ENCODE assay signal across 8 cellular contexts in genomic region chr4:118352843-118353373, GRCh38. TPM values are rescaled to one million over a fixed set of nuclear protein-coding genes. Genes with fewer than 3 reads are reported as not detected.
DNase-seq lines count a peak whose midpoint lies in the region; TF ChIP-seq lines count a peak whose summit lies in the region.

TSS of gene PRSS12 (minus strand) at chr4:118353003. CDS start at chr4:118352720, 283 bp downstream.

- H3K9me3 Mint-ChIP-seq in T-helper 1 cell treated with Interleukin-12 subunit alpha and Interleukin-12 subunit beta and Interleukin-4 antibody, amounts not matched to agents 30 μg/mL and 1 μg/mL, for 36 hours, result no peaks in the 10 kb centered on the region

- peak within 1 kb of the TSS; percentile 70 for H2AFZ ChIP-seq in KMS-11 (ENCODE audit: low read depth)

- H4K20me1 ChIP-seq in KMS-11 (ENCODE audit: insufficient read depth), result no peaks in the 10 kb centered on the region

- H3K9ac ChIP-seq in KMS-11 (peak within 1 kb of the TSS; percentile 33; the same call in 1 of the 2 replicates), iPS-15b (ENCODE audit: low read depth, low read length) (no peak within 1 kb of the TSS)

- no peak within 1 kb of the TSS for H3K27ac Mint-ChIP-seq in T-helper 1 cell treated with Interleukin-12 subunit alpha and Interleukin-12 subunit beta and Interleukin-4 antibody, amounts not matched to agents 30 μg/mL and 1 μg/mL, for 36 hours

- peak within 1 kb of the TSS; percentile 55 for H3K4me2 ChIP-seq in KMS-11

- no peaks in the 10 kb centered on the region for H3K36me3 Mint-ChIP-seq in T-helper 1 cell treated with Interleukin-12 subunit alpha and Interleukin-12 subunit beta and Interleukin-4 antibody, amounts not matched to agents 30 μg/mL and 1 μg/mL, for 36 hours (ENCODE audit: low read depth)

- peaks cover 10% of the 10 kb centered on the region for H3K4me1 Mint-ChIP-seq in T-helper 1 cell treated with Interleukin-12 subunit alpha and Interleukin-12 subunit beta and Interleukin-4 antibody, amounts not matched to agents 30 μg/mL and 1 μg/mL, for 36 hours (ENCODE audit: low read depth)

- no peaks in the 10 kb centered on the region for H3K79me2 ChIP-seq in KMS-11 (ENCODE audit: insufficient read depth, low read depth)

- H3K27ac ChIP-seq in KMS-11 (no peak within 1 kb of the TSS), skin epidermis (peak within 1 kb of the TSS in 16 of 21 experiments; percentile 16 to 82 (median 60))

- H3K27me3 Mint-ChIP-seq in T-helper 1 cell treated with Interleukin-12 subunit alpha and Interleukin-12 subunit beta and Interleukin-4 antibody, amounts not matched to agents 30 μg/mL and 1 μg/mL, for 36 hours (ENCODE audit: low read depth), result peaks cover 73% of the 10 kb centered on the region

- H3K4me3 ChIP-seq in GM12865 (ENCODE audit: low read depth, low read length), result peak within 1 kb of the TSS; percentile 8
- H3K4me3 ChIP-seq in KMS-11 (IDR thresholded peaks at IDR 0.05; ENCODE audit: insufficient read depth, low read depth, low read length), result no peak within 1 kb of the TSS
- H3K4me3 ChIP-seq in astrocyte of the spinal cord (ENCODE audit: low read depth, low read length), result peak within 1 kb of the TSS; percentile 59
- peak within 1 kb of the TSS; percentile 73 for H3K4me3 ChIP-seq in iPS-15b (ENCODE audit: low read depth, low read length)
- peak within 1 kb of the TSS; percentile 37 to 67 (median 54) for H3K4me3 ChIP-seq in skin epidermis

- H3K27me3 ChIP-seq in KMS-11 (ENCODE audit: insufficient read depth, low read depth) (no peaks in the 10 kb centered on the region), iPS-15b (ENCODE audit: control insufficient read depth, insufficient read depth, low read length) (peaks cover 30% of the 10 kb centered on the region)

- in situ Hi-C loops in astrocyte of the spinal cord (cut with HindIII; ENCODE audit: low sequenced_read_pairs), result no loop called here

- no peaks in the 10 kb centered on the region for H3K9me3 ChIP-seq in iPS-15b (ENCODE audit: control insufficient read depth, insufficient read depth, low read length)

- H3K4me1 ChIP-seq in KMS-11 (ENCODE audit: low read depth, poor library complexity, severe bottlenecking) (no peaks in the 10 kb centered on the region), iPS-15b (ENCODE audit: control insufficient read depth, insufficient read depth, low read length) (no peaks in the 10 kb centered on the region)

- TF ChIP-seq CTCF in GM12865 (IDR thresholded peaks at IDR 0.05; ENCODE audit: insufficient read depth, low read depth, low read length, missing control alignments) (peak; percentile 79), KMS-11 (conservative IDR thresholded peaks at IDR 0.05; ENCODE audit: low read depth, low read length) (peak; percentile 69), astrocyte of the spinal cord (IDR thresholded peaks at IDR 0.05; ENCODE audit: low read depth, low read length) (peak; percentile 76)

- DNase-seq in GM12865 (ENCODE audit: low read depth) (peak; percentile 78), H4 (ENCODE audit: low spot score) (peak; percentile 63), astrocyte of the spinal cord (ENCODE audit: low read depth, low spot score) (peak; percentile 64), middle frontal gyrus (ENCODE audit: extremely low spot score, low spot score) (no peak)

- peak within 1 kb of the TSS; percentile 83 for H3K4me3 Mint-ChIP-seq in T-helper 1 cell treated with Interleukin-12 subunit alpha and Interleukin-12 subunit beta and Interleukin-4 antibody, amounts not matched to agents 30 μg/mL and 1 μg/mL, for 36 hours

- H3K36me3 ChIP-seq in KMS-11 (ENCODE audit: insufficient read depth) (no peaks in the 10 kb centered on the region), iPS-15b (ENCODE audit: control insufficient read depth, insufficient read depth, low read length) (no peaks in the 10 kb centered on the region)

RNA-seq across cellular contexts. Expression of gene PRSS12, which starts in this region (rescaled TPM):
- total RNA-seq in H4 (2014; rRNA removed; shearing (Covaris generic)), result 6.7 and 12.2 TPM in 2 replicates
